8 cellular contexts compared by ENCODE assay signal in genomic region chr13:74135306-74136088, GRCh38. TPM values are rescaled to one million over a fixed set of nuclear protein-coding genes. Genes with fewer than 3 reads are reported as not detected.
DNase-seq lines count a peak whose midpoint lies in the region; ATAC-seq and TF ChIP-seq lines count a peak whose summit lies in the region.

No MANE protein-coding gene starts in this region.

- H3K27me3 Mint-ChIP-seq in type B pancreatic cell = peaks cover 3% of the 10 kb centered on the region

- H3K4me3 ChIP-seq in HUES48 (ENCODE audit: low read depth, low read length) = peak overlapping the region; percentile 97

- no peak overlapping the region for H3K27ac Mint-ChIP-seq in type B pancreatic cell

- peak overlapping the region; percentile 96 for H3K27ac ChIP-seq in HUES48 (ENCODE audit: low read depth, low read length)

- H3K36me3 Mint-ChIP-seq in type B pancreatic cell = no peaks in the 10 kb centered on the region

- no peaks in the 10 kb centered on the region for H3K9me3 ChIP-seq in HUES48 (ENCODE audit: control insufficient read depth, insufficient read depth, low read length)

- DNase-seq in DMS53 (lab: John Stamatoyannopoulos, UW) (peak; percentile 70), RKO (ENCODE audit: low spot score) (peak; percentile 64), germinal center (ENCODE audit: low spot score) (peak; percentile 76), omental fat pad (ENCODE audit: low spot score) (no peak), type B pancreatic cell (ENCODE audit: extremely low spot score, unreplicated experiment) (peak; percentile 88)
- DNase-seq in activated gamma-delta T cell treated with anti-CD3 and anti-CD28 coated beads, Interleukin-2, amount 50 U/mL, for 16 hours (ENCODE audit: low read depth) = peak; percentile 48

- TF ChIP-seq CTCF in omental fat pad (IDR thresholded peaks at IDR 0.05) (no peak), type B pancreatic cell (conservative IDR thresholded peaks at IDR 0.05) (no peak)

- H3K4me1 ChIP-seq in HUES48 (ENCODE audit: control insufficient read depth, insufficient read depth, low read length) = peaks cover 17% of the 10 kb centered on the region

- H3K36me3 ChIP-seq in HUES48 (ENCODE audit: control insufficient read depth, insufficient read depth, low read length) = no peaks in the 10 kb centered on the region

- peak overlapping the region; percentile 78 for H3K9ac ChIP-seq in HUES48 (ENCODE audit: low read depth, low read length)

- H3K4me3 Mint-ChIP-seq in type B pancreatic cell = peak overlapping the region; percentile 73

- peaks cover 14% of the 10 kb centered on the region for H3K27me3 ChIP-seq in HUES48 (ENCODE audit: control insufficient read depth, insufficient read depth, low read length)

- ATAC-seq in GM21390 (IDR thresholded peaks at IDR 0.05; ENCODE audit: unreplicated experiment) = peak; percentile 46
- peak; percentile 72 for ATAC-seq in omental fat pad (ENCODE audit: low FRiP score)

- no peaks in the 10 kb centered on the region for H3K9me3 Mint-ChIP-seq in type B pancreatic cell

- H3K4me1 Mint-ChIP-seq in type B pancreatic cell (ENCODE audit: unreplicated experiment) = peaks cover 17% of the 10 kb centered on the region

RNA-seq across cellular contexts. Expression of gene KLF12, which starts 1.3 kb away (rescaled TPM):
- total RNA-seq in omental fat pad = 10 to 100 TPM in 1 of 4 donors, 1 to 10 TPM in 3; 2.4 to 14.5 (median 3.9) TPM
- total RNA-seq in type B pancreatic cell (ENCODE audit: low replicate concordance) = 25.4 and 30.2 TPM in 2 replicates
